14 cellular contexts compared by ENCODE assay signal in genomic region chr14:64767215-64767964, GRCh38.
DNase-seq lines count a peak whose midpoint lies in the region; ATAC-seq and TF ChIP-seq lines count a peak whose summit lies in the region.
"Had no signal": no experiment of that assay in that cellular context is flagged by ENCODE, and none has a peak within 500 bp of the region (broad histone marks: within the 10 kb centered on the region; RNA-seq: fewer than 3 reads in every experiment).

No MANE protein-coding gene starts in this region.

- intact Hi-C loops in HCT116 (cut with micrococcal nuclease) = no loop called here
- intact Hi-C loops in spleen (cut with DNase I; ENCODE audit: low total_unique reads) = no loop called here
- intact Hi-C loops in A673 (cut with micrococcal nuclease; ENCODE audit: unreplicated experiment) = loop anchor here (10.0 kb wide), 1 partner anchor 223 kb away; the partner anchor contains the start of genes HSPA2 and PPP1R36

- TF ChIP-seq POLR2A in HCT116 (IDR thresholded peaks at IDR 0.05; ENCODE audit: borderline replicate concordance, extremely low read depth, insufficient read depth, insufficient read length) = no peak
- no peak for TF ChIP-seq POLR2A in spleen (IDR thresholded peaks at IDR 0.05)

- H3K9me2 ChIP-seq in HCT116 (ENCODE audit: insufficient read depth) = no peaks in the 10 kb centered on the region

- H3K27me3 ChIP-seq in HCT116 (ENCODE audit: insufficient read depth, low read length) (no peaks in the 10 kb centered on the region), RWPE2 (ENCODE audit: insufficient read depth, poor library complexity, severe bottlenecking) (no peaks in the 10 kb centered on the region), spleen (replicated peaks in 1 of 7) (peaks cover 0 to 16% (median 0%) of the 10 kb centered on the region in 7 donors), A673 (replicated peaks; ENCODE audit: insufficient read depth, low read depth, low read length, poor library complexity) (no peaks in the 10 kb centered on the region)

- H2AFZ ChIP-seq in HCT116 (ENCODE audit: low read depth, low read length, poor library complexity, severe bottlenecking) = no peak overlapping the region
- H2AFZ ChIP-seq: GM23248 had no signal

- BruUV-seq in HCT116 (replicated peaks; lab: Mats Ljungman, UMichigan) (no TSS peak), A673 (replicated peaks; lab: Mats Ljungman, UMichigan) (no TSS peak)

- no peak overlapping the region for H3K27ac ChIP-seq in HCT116 (ENCODE audit: low read depth, low read length)
- H3K27ac ChIP-seq in RWPE2 (ENCODE audit: poor library complexity, severe bottlenecking) = no peak overlapping the region
- H3K27ac ChIP-seq in spleen = no peak overlapping the region
- H3K27ac ChIP-seq in A673 (ENCODE audit: low read depth, low read length, poor library complexity, severe bottlenecking) = no peak overlapping the region
- H3K27ac ChIP-seq: GM23248 had no signal

- DNase-seq in HCT116 (ENCODE audit: low read depth, low spot score) = no peak
- DNase-seq in RWPE2 (ENCODE audit: low spot score) = peak; percentile 65
- peak; percentile 64 for DNase-seq in left lobe of liver (ENCODE audit: low spot score)
- peak; percentile 61 for DNase-seq in spleen
- no peak for DNase-seq in KG1 (lab: John Stamatoyannopoulos, UW)
- DNase-seq in NCI-H345 (lab: John Stamatoyannopoulos, UW) = no peak
- DNase-seq in A673 (ENCODE audit: low spot score) = no peak
- DNase-seq: DMS53, GM23248, HFFc6, NCI-H1930, NCI-H446, NCI-H69, SW 1271 had no signal

- H3K4me1 ChIP-seq in HCT116 (ENCODE audit: control insufficient read depth in 1 of 2, insufficient read depth in 2 of 2, low read length in 2 of 2) (peaks cover 15 to 40% of the 10 kb centered on the region in 2 experiments; a peak in 3 of 4 replicates), RWPE2 (ENCODE audit: insufficient read depth, poor library complexity, severe bottlenecking) (peaks cover 15% of the 10 kb centered on the region), spleen (peaks cover 17 to 29% (median 26%) of the 10 kb centered on the region in 6 donors), A673 (ENCODE audit: insufficient read depth, low read length, poor library complexity, severe bottlenecking) (peaks cover 23% of the 10 kb centered on the region)

- H3K9me3 ChIP-seq in HCT116 (ENCODE audit: control insufficient read depth in 1 of 2, insufficient read depth in 1 of 2, low read depth in 1 of 2, low read length in 2 of 2) (no peaks in the 10 kb centered on the region), RWPE2 (ENCODE audit: severe bottlenecking) (no peaks in the 10 kb centered on the region), spleen (no peaks in the 10 kb centered on the region), A673 (ENCODE audit: low read depth, low read length, poor library complexity, severe bottlenecking) (no peaks in the 10 kb centered on the region)

- peak overlapping the region; percentile 50; the same call in 1 of the 2 replicates for H3K4me2 ChIP-seq in HCT116 (ENCODE audit: low read length)

- ATAC-seq in HCT116 (no peak), RWPE2 (ENCODE audit: low read depth) (no peak), left lobe of liver (peak; percentile 54)

- POLR2A ChIA-PET in HCT116 (lab: Charles Lee) (no interaction called here), A673 (lab: Charles Lee; ENCODE audit: low non-redundant PET) (no interaction called here)

- CTCF ChIA-PET in HCT116 (lab: Charles Lee) (interaction anchor here (1.0 to 1.3 kb wide), 2 partner anchors 33 to 133 kb away, joined by 4 read pairs; no protein-coding TSS in a partner anchor), A673 (lab: Charles Lee) (no interaction called here)

- H3K79me2 ChIP-seq in HCT116 (ENCODE audit: insufficient read depth, low read length) = no peaks in the 10 kb centered on the region

- TF ChIP-seq RAD21 in HCT116 (IDR thresholded peaks at IDR 0.05; ENCODE audit: low read depth) = no peak

- TF ChIP-seq CTCF in HCT116 (IDR thresholded peaks at IDR 0.05 in 2 of 3, conservative IDR thresholded peaks at IDR 0.05 in 1 of 3; ENCODE audit: borderline replicate concordance in 1 of 3, insufficient read depth in 1 of 3, low read depth in 2 of 3, low read length in 2 of 3) (no peak), RWPE2 (IDR thresholded peaks at IDR 0.05; ENCODE audit: poor library complexity, severe bottlenecking) (no peak), spleen (IDR thresholded peaks at IDR 0.05 in 8 of 11, conservative IDR thresholded peaks at IDR 0.05 in 3 of 11) (no peak), A673 (conservative IDR thresholded peaks at IDR 0.05; ENCODE audit: low read depth, low read length) (no peak)

- no peak overlapping the region for H3K9ac ChIP-seq in HCT116 (ENCODE audit: low read length)
- H3K9ac ChIP-seq: GM23248 had no signal

- H4K20me1 ChIP-seq in HCT116 (ENCODE audit: insufficient read depth) = no peaks in the 10 kb centered on the region

- H3K4me3 ChIP-seq in HCT116 (replicated peaks in 1 of 2; ENCODE audit: low read depth in 1 of 2, low read length in 2 of 2) (no peak overlapping the region), RWPE2 (ENCODE audit: severe bottlenecking) (no peak overlapping the region), spleen (no peak overlapping the region), A673 (ENCODE audit: low read depth, low read length, poor library complexity, severe bottlenecking) (no peak overlapping the region)
- H3K4me3 ChIP-seq: GM23248 had no signal

- WGBS in spleen, 5 donors = 66 to 85% (median 78%) methylated on average over 13 to 15 of the region's 15 CpGs

- H3K36me3 ChIP-seq in HCT116 (ENCODE audit: control insufficient read depth in 1 of 2, insufficient read depth in 2 of 2, low read length in 2 of 2) = no peaks in the 10 kb centered on the region
- H3K36me3 ChIP-seq in RWPE2 (ENCODE audit: low read depth) = no peaks in the 10 kb centered on the region
- no peaks in the 10 kb centered on the region for H3K36me3 ChIP-seq in spleen
- H3K36me3 ChIP-seq in A673 (ENCODE audit: insufficient read depth, low read length, poor library complexity, severe bottlenecking) = no peaks in the 10 kb centered on the region

- RAD21 ChIA-PET in HCT116 (lab: Charles Lee; ENCODE audit: low non-redundant PET in 1 of 2, low total read pairs in 2 of 2, uncharacterized antibody in 2 of 2, unreplicated experiment in 2 of 2) = no interaction called here

TF ChIP-seq in HCT116, 20 proteins besides CTCF, POLR2A, EP300 and RAD21:
- TF ChIP-seq POLR2AphosphoS5 (IDR thresholded peaks at IDR 0.05; ENCODE audit: low read depth, low read length) (no peak), ZNF274 (IDR thresholded peaks at IDR 0.05; ENCODE audit: low read depth, low read length) (no peak), MAX (IDR thresholded peaks at IDR 0.05) (no peak), ZBTB33 (IDR thresholded peaks at IDR 0.05; ENCODE audit: extremely low read depth, insufficient replicate concordance, low read length) (no peak), CEBPB (IDR thresholded peaks at IDR 0.05; ENCODE audit: low read depth) (no peak), ELF1 (IDR thresholded peaks at IDR 0.05; ENCODE audit: borderline replicate concordance, low read depth) (no peak)
TF ChIP-seq in HCT116: peak in this region for 0.

Comparison
In these comparisons a context has a peak if more than half of its experiments do, and no peak if none do; other contexts are left out.
1. DNase-seq: peak in RWPE2 (single experiment), left lobe of liver (single experiment) and spleen (single experiment); none in HCT116 (single experiment), KG1 (single experiment), NCI-H345 (single experiment) and A673 (single experiment).